In the genomic region with DNA sequence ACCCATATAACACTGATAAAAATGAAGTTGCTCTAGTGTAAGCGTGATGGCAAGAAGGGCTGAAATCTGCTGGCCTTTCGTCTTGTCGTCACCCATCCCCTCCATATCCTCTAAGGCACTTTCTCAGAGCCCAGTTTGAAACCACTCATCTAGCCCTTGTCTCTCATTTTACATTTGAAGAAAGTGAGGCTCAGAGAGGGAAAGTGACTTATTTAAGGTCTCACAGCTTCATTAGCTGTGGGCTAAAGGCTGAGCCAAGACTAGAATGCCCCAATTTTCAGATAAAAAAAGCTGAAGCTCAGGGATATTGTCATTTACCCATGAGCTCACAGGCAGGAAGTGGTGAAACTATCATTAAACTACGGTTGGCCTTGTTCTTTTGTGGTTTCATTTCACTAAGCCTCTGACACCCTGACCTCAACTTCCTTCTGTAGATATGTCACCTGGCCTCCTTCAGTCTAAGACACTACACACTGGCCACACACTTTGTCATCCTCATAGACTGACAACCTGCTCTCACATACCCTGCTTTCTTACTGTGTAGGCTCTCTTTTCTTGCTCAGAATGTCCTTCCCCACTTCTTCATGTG, we compare ENCODE assay signal across 1 cellular context.
A peak's percentile ranks its signal among the peaks of the same experiment; 100 is the strongest.
TF ChIP-seq lines count a peak whose summit lies in the region.

No MANE protein-coding gene starts in this region.

TF ChIP-seq in GM12878, 131 proteins besides CTCF, POLR2A, EP300 and RAD21 (continued from another document and continues in another):
- TF ChIP-seq IKZF1 (conservative IDR thresholded peaks at IDR 0.05): peak; percentile 90
- peak; percentile 97 for TF ChIP-seq DPF2 (IDR thresholded peaks at IDR 0.05)
- TF ChIP-seq JUND (IDR thresholded peaks at IDR 0.05; ENCODE audit: low read depth, low read length): no peak
- peak; percentile 81; the same call in 1 of the 2 replicates for TF ChIP-seq MTA3 (IDR thresholded peaks at IDR 0.05; ENCODE audit: borderline replicate concordance, low read length)
- TF ChIP-seq PAX5 (IDR thresholded peaks at IDR 0.05; ENCODE audit: borderline replicate concordance, low read depth, low read length): peak; percentile 69; the same call in 1 of the 2 replicates
- TF ChIP-seq ZBTB11 (CRISPR knock-in tag; IDR thresholded peaks at IDR 0.05): no peak
- peak; percentile 100 for TF ChIP-seq RUNX3 (IDR thresholded peaks at IDR 0.05; ENCODE audit: low read length)
- no peak for TF ChIP-seq MYB (IDR thresholded peaks at IDR 0.05; ENCODE audit: borderline replicate concordance, low read depth, low read length)
- no peak for TF ChIP-seq ESRRA (IDR thresholded peaks at IDR 0.05; ENCODE audit: low read length)
- peak; percentile 90 for TF ChIP-seq NFIC (IDR thresholded peaks at IDR 0.05; ENCODE audit: low read depth, low read length)
- TF ChIP-seq RAD51 (IDR thresholded peaks at IDR 0.05): peak; percentile 75
- TF ChIP-seq MXI1 (IDR thresholded peaks at IDR 0.05; ENCODE audit: low read depth, low read length): 0 out of 2 replicates have a peak, but pooled peaks have one; percentile 57
- peak; percentile 90; the same call in 1 of the 2 replicates for TF ChIP-seq CREM (IDR thresholded peaks at IDR 0.05; ENCODE audit: low read depth)
- TF ChIP-seq YY1 (IDR thresholded peaks at IDR 0.05; ENCODE audit: low read depth, low read length): no peak
- no peak for TF ChIP-seq SREBF1 (IDR thresholded peaks at IDR 0.05; ENCODE audit: low read length)
- TF ChIP-seq POU2F2 (IDR thresholded peaks at IDR 0.05; ENCODE audit: borderline replicate concordance, low read depth, low read length): peak; percentile 66; the same call in 1 of the 3 replicates
- 0 out of 2 replicates have a peak, but pooled peaks have one; percentile 67 for TF ChIP-seq ZNF217 (IDR thresholded peaks at IDR 0.05)
- TF ChIP-seq PBX3 (IDR thresholded peaks at IDR 0.05; ENCODE audit: insufficient replicate concordance, low read depth, low read length): peak; percentile 84
- peak; percentile 36 for TF ChIP-seq SP1 (IDR thresholded peaks at IDR 0.05; ENCODE audit: low read depth, low read length)
- TF ChIP-seq BCL11A (IDR thresholded peaks at IDR 0.05; ENCODE audit: low read depth, low read length): peak; percentile 84
- peak; percentile 93 for TF ChIP-seq SMARCA5 (IDR thresholded peaks at IDR 0.05)
- peak; percentile 73 for TF ChIP-seq EED (IDR thresholded peaks at IDR 0.05; ENCODE audit: low read depth)
- TF ChIP-seq, protein P1, sequence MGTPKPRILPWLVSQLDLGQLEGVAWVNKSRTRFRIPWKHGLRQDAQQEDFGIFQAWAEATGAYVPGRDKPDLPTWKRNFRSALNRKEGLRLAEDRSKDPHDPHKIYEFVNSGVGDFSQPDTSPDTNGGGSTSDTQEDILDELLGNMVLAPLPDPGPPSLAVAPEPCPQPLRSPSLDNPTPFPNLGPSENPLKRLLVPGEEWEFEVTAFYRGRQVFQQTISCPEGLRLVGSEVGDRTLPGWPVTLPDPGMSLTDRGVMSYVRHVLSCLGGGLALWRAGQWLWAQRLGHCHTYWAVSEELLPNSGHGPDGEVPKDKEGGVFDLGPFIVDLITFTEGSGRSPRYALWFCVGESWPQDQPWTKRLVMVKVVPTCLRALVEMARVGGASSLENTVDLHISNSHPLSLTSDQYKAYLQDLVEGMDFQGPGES (IDR thresholded peaks at IDR 0.05): no peak
- no peak for TF ChIP-seq ASH2L (IDR thresholded peaks at IDR 0.05; ENCODE audit: borderline replicate concordance, low read depth)
- TF ChIP-seq SUPT20H (IDR thresholded peaks at IDR 0.05; ENCODE audit: borderline replicate concordance, control insufficient read depth, low read depth, low read length): no peak
- peak; percentile 92 for TF ChIP-seq CBFB (IDR thresholded peaks at IDR 0.05; ENCODE audit: low read depth)
- TF ChIP-seq, protein P2, sequence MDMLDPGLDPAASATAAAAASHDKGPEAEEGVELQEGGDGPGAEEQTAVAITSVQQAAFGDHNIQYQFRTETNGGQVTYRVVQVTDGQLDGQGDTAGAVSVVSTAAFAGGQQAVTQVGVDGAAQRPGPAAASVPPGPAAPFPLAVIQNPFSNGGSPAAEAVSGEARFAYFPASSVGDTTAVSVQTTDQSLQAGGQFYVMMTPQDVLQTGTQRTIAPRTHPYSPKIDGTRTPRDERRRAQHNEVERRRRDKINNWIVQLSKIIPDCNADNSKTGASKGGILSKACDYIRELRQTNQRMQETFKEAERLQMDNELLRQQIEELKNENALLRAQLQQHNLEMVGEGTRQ (IDR thresholded peaks at IDR 0.05; ENCODE audit: borderline replicate concordance, low read depth, low read length): no peak; the same call in 1 of the 2 replicates
- peak; percentile 85; the same call in 1 of the 2 replicates for TF ChIP-seq ZBED1 (IDR thresholded peaks at IDR 0.05; ENCODE audit: borderline replicate concordance)
- TF ChIP-seq SIX5 (IDR thresholded peaks at IDR 0.05; ENCODE audit: low read depth, low read length, severe bottlenecking): no peak
- TF ChIP-seq BMI1 (IDR thresholded peaks at IDR 0.05; ENCODE audit: borderline replicate concordance): peak; percentile 76
- TF ChIP-seq ZNF592 (IDR thresholded peaks at IDR 0.05): no peak
- TF ChIP-seq SPI1 (IDR thresholded peaks at IDR 0.05; ENCODE audit: borderline replicate concordance, insufficient read depth, low read depth, low read length): peak; percentile 64
- TF ChIP-seq ETV6 (conservative IDR thresholded peaks at IDR 0.05 in 1 of 2, IDR thresholded peaks at IDR 0.05 in 1 of 2; ENCODE audit: borderline replicate concordance in 1 of 2, low read depth in 1 of 2): peak in 1 of 2 experiments; percentile 95; a peak in 2 of 4 replicates
- TF ChIP-seq, protein P3, sequence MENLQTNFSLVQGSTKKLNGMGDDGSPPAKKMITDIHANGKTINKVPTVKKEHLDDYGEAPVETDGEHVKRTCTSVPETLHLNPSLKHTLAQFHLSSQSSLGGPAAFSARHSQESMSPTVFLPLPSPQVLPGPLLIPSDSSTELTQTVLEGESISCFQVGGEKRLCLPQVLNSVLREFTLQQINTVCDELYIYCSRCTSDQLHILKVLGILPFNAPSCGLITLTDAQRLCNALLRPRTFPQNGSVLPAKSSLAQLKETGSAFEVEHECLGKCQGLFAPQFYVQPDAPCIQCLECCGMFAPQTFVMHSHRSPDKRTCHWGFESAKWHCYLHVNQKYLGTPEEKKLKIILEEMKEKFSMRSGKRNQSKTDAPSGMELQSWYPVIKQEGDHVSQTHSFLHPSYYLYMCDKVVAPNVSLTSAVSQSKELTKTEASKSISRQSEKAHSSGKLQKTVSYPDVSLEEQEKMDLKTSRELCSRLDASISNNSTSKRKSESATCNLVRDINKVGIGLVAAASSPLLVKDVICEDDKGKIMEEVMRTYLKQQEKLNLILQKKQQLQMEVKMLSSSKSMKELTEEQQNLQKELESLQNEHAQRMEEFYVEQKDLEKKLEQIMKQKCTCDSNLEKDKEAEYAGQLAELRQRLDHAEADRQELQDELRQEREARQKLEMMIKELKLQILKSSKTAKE (IDR thresholded peaks at IDR 0.05; ENCODE audit: low read depth, poor library complexity, severe bottlenecking): peak; percentile 87
- TF ChIP-seq CBX5 (IDR thresholded peaks at IDR 0.05; ENCODE audit: low read depth): peak; percentile 68; the same call in 1 of the 2 replicates
- TF ChIP-seq, protein P4, sequence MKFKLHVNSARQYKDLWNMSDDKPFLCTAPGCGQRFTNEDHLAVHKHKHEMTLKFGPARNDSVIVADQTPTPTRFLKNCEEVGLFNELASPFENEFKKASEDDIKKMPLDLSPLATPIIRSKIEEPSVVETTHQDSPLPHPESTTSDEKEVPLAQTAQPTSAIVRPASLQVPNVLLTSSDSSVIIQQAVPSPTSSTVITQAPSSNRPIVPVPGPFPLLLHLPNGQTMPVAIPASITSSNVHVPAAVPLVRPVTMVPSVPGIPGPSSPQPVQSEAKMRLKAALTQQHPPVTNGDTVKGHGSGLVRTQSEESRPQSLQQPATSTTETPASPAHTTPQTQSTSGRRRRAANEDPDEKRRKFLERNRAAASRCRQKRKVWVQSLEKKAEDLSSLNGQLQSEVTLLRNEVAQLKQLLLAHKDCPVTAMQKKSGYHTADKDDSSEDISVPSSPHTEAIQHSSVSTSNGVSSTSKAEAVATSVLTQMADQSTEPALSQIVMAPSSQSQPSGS (IDR thresholded peaks at IDR 0.05; ENCODE audit: low read length): peak; percentile 94
- TF ChIP-seq, protein P5, sequence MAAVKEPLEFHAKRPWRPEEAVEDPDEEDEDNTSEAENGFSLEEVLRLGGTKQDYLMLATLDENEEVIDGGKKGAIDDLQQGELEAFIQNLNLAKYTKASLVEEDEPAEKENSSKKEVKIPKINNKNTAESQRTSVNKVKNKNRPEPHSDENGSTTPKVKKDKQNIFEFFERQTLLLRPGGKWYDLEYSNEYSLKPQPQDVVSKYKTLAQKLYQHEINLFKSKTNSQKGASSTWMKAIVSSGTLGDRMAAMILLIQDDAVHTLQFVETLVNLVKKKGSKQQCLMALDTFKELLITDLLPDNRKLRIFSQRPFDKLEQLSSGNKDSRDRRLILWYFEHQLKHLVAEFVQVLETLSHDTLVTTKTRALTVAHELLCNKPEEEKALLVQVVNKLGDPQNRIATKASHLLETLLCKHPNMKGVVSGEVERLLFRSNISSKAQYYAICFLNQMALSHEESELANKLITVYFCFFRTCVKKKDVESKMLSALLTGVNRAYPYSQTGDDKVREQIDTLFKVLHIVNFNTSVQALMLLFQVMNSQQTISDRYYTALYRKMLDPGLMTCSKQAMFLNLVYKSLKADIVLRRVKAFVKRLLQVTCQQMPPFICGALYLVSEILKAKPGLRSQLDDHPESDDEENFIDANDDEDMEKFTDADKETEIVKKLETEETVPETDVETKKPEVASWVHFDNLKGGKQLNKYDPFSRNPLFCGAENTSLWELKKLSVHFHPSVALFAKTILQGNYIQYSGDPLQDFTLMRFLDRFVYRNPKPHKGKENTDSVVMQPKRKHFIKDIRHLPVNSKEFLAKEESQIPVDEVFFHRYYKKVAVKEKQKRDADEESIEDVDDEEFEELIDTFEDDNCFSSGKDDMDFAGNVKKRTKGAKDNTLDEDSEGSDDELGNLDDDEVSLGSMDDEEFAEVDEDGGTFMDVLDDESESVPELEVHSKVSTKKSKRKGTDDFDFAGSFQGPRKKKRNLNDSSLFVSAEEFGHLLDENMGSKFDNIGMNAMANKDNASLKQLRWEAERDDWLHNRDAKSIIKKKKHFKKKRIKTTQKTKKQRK (IDR thresholded peaks at IDR 0.05; ENCODE audit: low read depth, low read length): no peak
- peak; percentile 98 for TF ChIP-seq NR2F1 (conservative IDR thresholded peaks at IDR 0.05)
- TF ChIP-seq IKZF2 (IDR thresholded peaks at IDR 0.05): peak; percentile 90 to 92
